In genomic region chr2:165637396-165637795, GRCh38 we compare ENCODE assay signal across 1 cellular context.
TF ChIP-seq lines count a peak whose summit lies in the region.

No MANE protein-coding gene starts in this region.

TF ChIP-seq in SK-N-SH, 30 proteins besides CTCF, POLR2A, EP300 and RAD21 (continued from another document):
- no peak for TF ChIP-seq NFIC (IDR thresholded peaks at IDR 0.05; ENCODE audit: borderline replicate concordance)
- TF ChIP-seq TEAD4 (IDR thresholded peaks at IDR 0.05; ENCODE audit: borderline replicate concordance, insufficient read depth): 0 out of 2 replicates have a peak, but pooled peaks have one; percentile 21
- no peak for TF ChIP-seq CHD2 (IDR thresholded peaks at IDR 0.05; ENCODE audit: low read length, partially characterized antibody)
- no peak for TF ChIP-seq SMC3 (IDR thresholded peaks at IDR 0.05; ENCODE audit: low read depth, low read length)
- no peak for TF ChIP-seq ZBTB33 (IDR thresholded peaks at IDR 0.05; ENCODE audit: borderline replicate concordance, low read depth)
